ENCODE assay signal across 8 cellular contexts in the genomic region with DNA sequence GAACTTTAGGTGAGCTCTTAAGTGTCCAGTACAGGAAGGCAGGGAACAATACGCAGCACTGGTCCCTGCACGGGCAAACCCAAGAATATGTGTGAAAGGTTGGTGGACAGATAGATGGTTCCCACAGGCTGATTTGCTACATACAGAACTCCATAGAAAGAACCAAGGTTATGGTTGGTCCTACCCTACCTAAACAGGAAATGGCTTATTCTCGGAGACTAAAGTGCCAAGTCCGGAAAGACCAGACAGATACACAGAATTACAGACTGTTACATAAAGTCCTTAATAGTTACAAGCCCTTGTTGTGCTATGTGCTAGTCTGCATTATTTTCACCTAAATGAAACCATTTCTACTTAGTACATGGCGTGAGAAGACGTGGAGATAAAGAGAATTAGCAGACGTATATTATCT. TPM values are rescaled to one million over a fixed set of nuclear protein-coding genes. Genes with fewer than 3 reads are reported as not detected.
DNase-seq lines count a peak whose midpoint lies in the region; ATAC-seq and TF ChIP-seq lines count a peak whose summit lies in the region.

No MANE protein-coding gene starts in this region.

- POLR2A ChIA-PET in AG04449 (lab: Yijun Ruan, JAX) = no interaction called here

- H3K4me3 ChIP-seq in AG04449 (ENCODE audit: low read depth, low read length) (peak overlapping the region; percentile 88), GM12864 (ENCODE audit: low read depth, low read length) (peak overlapping the region; percentile 99), mucosa of descending colon (peak overlapping the region; percentile 88)

- intact Hi-C loops in mucosa of descending colon (cut with DNase I, micrococcal nuclease) = no loop called here

- no peaks in the 10 kb centered on the region for H3K9me3 ChIP-seq in mucosa of descending colon

- CTCF ChIA-PET in AG04449 (lab: Yijun Ruan, JAX) = interaction anchor here (1.5 kb wide), 1 partner anchor 10 kb away, joined by 4 read pairs; no protein-coding TSS in a partner anchor

- no peak for DNase-seq in AG04449 (ENCODE audit: low read depth, low spot score)
- no peak for DNase-seq in GM12864 (ENCODE audit: low read depth)
- peak; percentile 65 for DNase-seq in RKO (ENCODE audit: low spot score)
- peak; percentile 30 to 78 for DNase-seq in dermis microvascular lymphatic vessel endothelial cell (ENCODE audit: low read depth in 2 of 2)
- peak in 2 of 3 donors; percentile 40 to 45 for DNase-seq in mucosa of descending colon
- DNase-seq in occipital lobe (lab: John Stamatoyannopoulos, UW) = no peak

- peak; percentile 24 for ATAC-seq in mucosa of descending colon
- ATAC-seq in GM21515 (IDR thresholded peaks at IDR 0.05; ENCODE audit: unreplicated experiment) = no peak
- no peak for ATAC-seq in HG03135 (IDR thresholded peaks at IDR 0.05; ENCODE audit: unreplicated experiment)

- peaks cover 6% of the 10 kb centered on the region for H3K4me1 ChIP-seq in mucosa of descending colon (ENCODE audit: low read depth)

- no peaks in the 10 kb centered on the region for H3K36me3 ChIP-seq in mucosa of descending colon (ENCODE audit: low read depth)

- TF ChIP-seq CTCF in AG04449 (IDR thresholded peaks at IDR 0.05; ENCODE audit: insufficient read depth, low read length, missing control alignments) (no peak), GM12864 (IDR thresholded peaks at IDR 0.05; ENCODE audit: low read depth, low read length, missing control alignments) (no peak), mucosa of descending colon (IDR thresholded peaks at IDR 0.05) (no peak)

RNA-seq across cellular contexts. Expression of gene REV1, which starts 1.2 kb away (rescaled TPM):
- total RNA-seq in dermis microvascular lymphatic vessel endothelial cell (25.0 and 31.1 TPM in 2 replicates), mucosa of descending colon (10 to 100 TPM; 40.2 to 53.4 (median 50.7) TPM), occipital lobe (122 TPM)

Comparison
In these comparisons a context has a peak if more than half of its experiments do, and no peak if none do; other contexts are left out.
1. DNase-seq: peak in RKO (single experiment), dermis microvascular lymphatic vessel endothelial cell (2 of 2) and mucosa of descending colon (2 of 3); none in AG04449 (single experiment), GM12864 (single experiment) and occipital lobe (single experiment).
2. Peak in every context shown above with its lines, with median percentiles within 50 percentile points of each other: H3K4me3 ChIP-seq.